Comparison of ENCODE assay signal across 8 cellular contexts in genomic region chr10:102420810-102421644, GRCh38. TPM values are rescaled to one million over a fixed set of nuclear protein-coding genes. Genes with fewer than 3 reads are reported as not detected.
DNase-seq lines count a peak whose midpoint lies in the region; TF ChIP-seq lines count a peak whose summit lies in the region.

A gene with protein sequence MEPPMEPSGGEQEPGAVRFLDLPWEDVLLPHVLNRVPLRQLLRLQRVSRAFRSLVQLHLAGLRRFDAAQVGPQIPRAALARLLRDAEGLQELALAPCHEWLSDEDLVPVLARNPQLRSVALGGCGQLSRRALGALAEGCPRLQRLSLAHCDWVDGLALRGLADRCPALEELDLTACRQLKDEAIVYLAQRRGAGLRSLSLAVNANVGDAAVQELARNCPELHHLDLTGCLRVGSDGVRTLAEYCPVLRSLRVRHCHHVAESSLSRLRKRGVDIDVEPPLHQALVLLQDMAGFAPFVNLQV (plus strand): TSS chr10:102420836. CDS start chr10:102421130, 294 bp downstream.

- peaks cover 9% of the 10 kb centered on the region; the same call in 1 of the 2 replicates for H3K27me3 ChIP-seq in H7 (ENCODE audit: control insufficient read depth, insufficient read depth, low read length)

- peaks cover 13% of the 10 kb centered on the region for H3K4me1 Mint-ChIP-seq in nephron
- H3K4me1 Mint-ChIP-seq in stimulated activated naive CD8-positive, alpha-beta T cell treated with anti-CD3 and anti-CD28 coated beads, Interleukin-15, Interleukin-2, amounts not matched to agents 100 ng/mL and 50 ng/mL, for 24 hours (ENCODE audit: low read depth): peaks cover 41% of the 10 kb centered on the region

- H3K4me3 ChIP-seq in H7 (ENCODE audit: insufficient read depth, low read depth, low read length) (peak within 1 kb of the TSS; percentile 97), fibroblast of pulmonary artery (replicated peaks; ENCODE audit: low read depth, low read length) (peak within 1 kb of the TSS; percentile 86)

- peaks cover 3% of the 10 kb centered on the region for H3K36me3 Mint-ChIP-seq in nephron (ENCODE audit: low read depth)
- no peaks in the 10 kb centered on the region for H3K36me3 Mint-ChIP-seq in stimulated activated naive CD8-positive, alpha-beta T cell treated with anti-CD3 and anti-CD28 coated beads, Interleukin-15, Interleukin-2, amounts not matched to agents 100 ng/mL and 50 ng/mL, for 24 hours (ENCODE audit: low read depth)

- H3K36me3 ChIP-seq in H7 (replicated peaks; ENCODE audit: control insufficient read depth, insufficient read depth, low read length): peaks cover 1% of the 10 kb centered on the region

- DNase-seq in EL: peak; percentile 97
- peak; percentile 98 for DNase-seq in H7
- DNase-seq in M059J (ENCODE audit: low read depth): peak; percentile 94
- peak; percentile 96 to 97 for DNase-seq in SHP77 (lab: John Stamatoyannopoulos, UW)
- DNase-seq in activated effector memory CD4-positive, alpha-beta T cell treated with Interleukin-2 at 50 U/mL for 16 hours: peak; percentile 90
- DNase-seq in fibroblast of pulmonary artery (ENCODE audit: low read depth): peak; percentile 97

- peak within 1 kb of the TSS; percentile 92 to 95 (median 95) for H3K4me3 Mint-ChIP-seq in nephron
- peak within 1 kb of the TSS; percentile 97 for H3K4me3 Mint-ChIP-seq in stimulated activated naive CD8-positive, alpha-beta T cell treated with anti-CD3 and anti-CD28 coated beads, Interleukin-15, Interleukin-2, amounts not matched to agents 100 ng/mL and 50 ng/mL, for 24 hours

- TF ChIP-seq CTCF in fibroblast of pulmonary artery (IDR thresholded peaks at IDR 0.05; ENCODE audit: low read length, missing control alignments) (no peak), nephron (IDR thresholded peaks at IDR 0.05; ENCODE audit: unreplicated experiment in 3 of 3) (no peak)

- peaks cover 30% of the 10 kb centered on the region for H3K27me3 Mint-ChIP-seq in nephron (ENCODE audit: low read depth)
- H3K27me3 Mint-ChIP-seq in stimulated activated naive CD8-positive, alpha-beta T cell treated with anti-CD3 and anti-CD28 coated beads, Interleukin-15, Interleukin-2, amounts not matched to agents 100 ng/mL and 50 ng/mL, for 24 hours: peaks cover 18% of the 10 kb centered on the region

- H3K9me3 Mint-ChIP-seq in nephron: no peaks in the 10 kb centered on the region
- no peaks in the 10 kb centered on the region for H3K9me3 Mint-ChIP-seq in stimulated activated naive CD8-positive, alpha-beta T cell treated with anti-CD3 and anti-CD28 coated beads, Interleukin-15, Interleukin-2, amounts not matched to agents 100 ng/mL and 50 ng/mL, for 24 hours

- peak within 1 kb of the TSS; percentile 90 to 98 (median 97) for H3K27ac Mint-ChIP-seq in nephron
- peak within 1 kb of the TSS; percentile 90 for H3K27ac Mint-ChIP-seq in stimulated activated naive CD8-positive, alpha-beta T cell treated with anti-CD3 and anti-CD28 coated beads, Interleukin-15, Interleukin-2, amounts not matched to agents 100 ng/mL and 50 ng/mL, for 24 hours

RNA-seq across cellular contexts. Expression of the gene that starts here (rescaled TPM):
- total RNA-seq in H7 (2014; rRNA removed; shearing (Covaris generic)): 23.0 and 29.8 TPM in 2 replicates
- 8.2 and 18.8 TPM in 2 replicates for total RNA-seq in M059J (2014; rRNA removed; shearing (Covaris generic))

Comparison
In these comparisons a context has a peak if more than half of its experiments do, and no peak if none do; other contexts are left out.
1. Peak in every context shown above with its lines: DNase-seq and H3K4me3 ChIP-seq.